In genomic region chr9:108837530-108837929, GRCh38 we compare ENCODE assay signal across 21 cellular contexts. TPM values are rescaled to one million over a fixed set of nuclear protein-coding genes. Genes with fewer than 3 reads are reported as not detected.
DNase-seq lines count a peak whose midpoint lies in the region; ATAC-seq and TF ChIP-seq lines count a peak whose summit lies in the region.
"Had no signal": no experiment of that assay in that cellular context is flagged by ENCODE, and none has a peak within 500 bp of the region (broad histone marks: within the 10 kb centered on the region; RNA-seq: fewer than 3 reads in every experiment).

No MANE protein-coding gene starts in this region.

- H3K9me3 Mint-ChIP-seq in MCF 10A (ENCODE audit: unreplicated experiment): no peaks in the 10 kb centered on the region
- H3K9me3 Mint-ChIP-seq in stimulated activated naive B cell treated with anti-CD40 and anti-IgM and Interleukin-4, amounts not matched to agents 10 μg/mL and 1 μg/mL and 100 μg/mL, for 72 hours: no peaks in the 10 kb centered on the region

- no peak for ATAC-seq in stimulated activated naive B cell treated with anti-CD40 and anti-IgM and Interleukin-4, amounts not matched to agents 10 μg/mL and 1 μg/mL and 100 μg/mL, for 72 hours (replicated peaks)
- ATAC-seq in GM19035 (IDR thresholded peaks at IDR 0.05; ENCODE audit: unreplicated experiment): no peak
- ATAC-seq in GM21737 (IDR thresholded peaks at IDR 0.05; ENCODE audit: unreplicated experiment): no peak

- H3K27ac ChIP-seq in breast epithelium (no peak overlapping the region), PC-9 (no peak overlapping the region)

- H2AFZ ChIP-seq in PC-9: no peak overlapping the region

- H3K27me3 ChIP-seq in breast epithelium: no peaks in the 10 kb centered on the region
- no peaks in the 10 kb centered on the region for H3K27me3 ChIP-seq in PC-9 (ENCODE audit: insufficient read depth, low read depth)

- CTCF ChIA-PET in MCF 10A (lab: Yijun Ruan, JAX) (interaction anchor here (0.8 to 2.2 kb wide), 3 partner anchors 13 to 76 kb away, joined by 3 to 15 read pairs (median 4); no protein-coding TSS in a partner anchor), PC-9 (lab: Charles Lee) (no interaction called here)

- H3K36me3 Mint-ChIP-seq in MCF 10A (ENCODE audit: insufficient read depth, unreplicated experiment): no peaks in the 10 kb centered on the region
- H3K36me3 Mint-ChIP-seq in stimulated activated naive B cell treated with anti-CD40 and anti-IgM and Interleukin-4, amounts not matched to agents 10 μg/mL and 1 μg/mL and 100 μg/mL, for 72 hours: peaks cover 3% of the 10 kb centered on the region in 2 donors
- H3K36me3 Mint-ChIP-seq: IgD-negative memory B cell had no signal

- no peak for TF ChIP-seq POLR2A in breast epithelium (IDR thresholded peaks at IDR 0.05)

- no peaks in the 10 kb centered on the region for H3K9me2 ChIP-seq in PC-9 (ENCODE audit: insufficient read depth)
- H3K9me2 ChIP-seq: SK-N-SH had no signal

- H3K4me3 Mint-ChIP-seq in MCF 10A (ENCODE audit: unreplicated experiment): no peak overlapping the region
- H3K4me3 Mint-ChIP-seq in stimulated activated naive B cell treated with anti-CD40 and anti-IgM and Interleukin-4, amounts not matched to agents 10 μg/mL and 1 μg/mL and 100 μg/mL, for 72 hours: no peak overlapping the region
- H3K4me3 Mint-ChIP-seq: IgD-negative memory B cell had no signal

- H3K4me3 ChIP-seq in breast epithelium (no peak overlapping the region), PC-9 (no peak overlapping the region), epithelial cell of esophagus (ENCODE audit: low read length) (no peak overlapping the region)

- DNase-seq in MCF 10A (ENCODE audit: unreplicated experiment): peak; percentile 80
- no peak for DNase-seq in breast epithelium (ENCODE audit: low spot score in 2 of 2)
- no peak for DNase-seq in PC-9
- peak; percentile 91 for DNase-seq in epithelial cell of esophagus (ENCODE audit: low read depth)
- DNase-seq in stimulated activated naive B cell treated with anti-CD40 and anti-IgM and Interleukin-4, amounts not matched to agents 10 μg/mL and 1 μg/mL and 100 μg/mL, for 72 hours: no peak
- no peak for DNase-seq in DMS114 treated with DMSO at 0.1 percent for 48 hours (lab: John Stamatoyannopoulos, UW; ENCODE audit: unreplicated experiment)
- DNase-seq: 8988T; GDM1; NCI-H1436; NCI-H2029 treated with DMSO at 0.1 percent for 48 hours; NK-92 treated with Interleukin-12 subunit alpha and Interleukin-12 subunit beta, amount 100 ng/mL, for 24 hours; OCI-M1; Right ventricle myocardium superior; SK-N-SH had no signal

- no peaks in the 10 kb centered on the region for H3K79me2 ChIP-seq in PC-9 (ENCODE audit: low read depth)

- no peaks in the 10 kb centered on the region for H3K27me3 Mint-ChIP-seq in MCF 10A (ENCODE audit: insufficient read depth, unreplicated experiment)
- no peaks in the 10 kb centered on the region for H3K27me3 Mint-ChIP-seq in stimulated activated naive B cell treated with anti-CD40 and anti-IgM and Interleukin-4, amounts not matched to agents 10 μg/mL and 1 μg/mL and 100 μg/mL, for 72 hours
- H3K27me3 Mint-ChIP-seq: IgD-negative memory B cell had no signal

- intact Hi-C loops in MCF 10A (cut with micrococcal nuclease) (no loop called here), breast epithelium (cut with DNase I; ENCODE audit: low total_unique reads) (no loop called here), PC-9 (cut with micrococcal nuclease; ENCODE audit: unreplicated experiment) (no loop called here)

- TF ChIP-seq CTCF in MCF 10A (IDR thresholded peaks at IDR 0.05; ENCODE audit: unreplicated experiment) (no peak), breast epithelium (IDR thresholded peaks at IDR 0.05) (no peak), PC-9 (conservative IDR thresholded peaks at IDR 0.05) (no peak), epithelial cell of esophagus (IDR thresholded peaks at IDR 0.05; ENCODE audit: insufficient read depth, low read depth, low read length, missing control alignments) (no peak)

- H3K9me3 ChIP-seq in breast epithelium (no peaks in the 10 kb centered on the region), PC-9 (ENCODE audit: insufficient read depth, low read depth) (no peaks in the 10 kb centered on the region; the same call in 1 of the 2 replicates)
- H3K9me3 ChIP-seq: Caco-2, SK-N-SH had no signal

- H3F3A ChIP-seq in PC-9 (ENCODE audit: insufficient read depth, low read depth): no peaks in the 10 kb centered on the region; the same call in 1 of the 2 replicates

- BruUV-seq in MCF 10A (replicated peaks; lab: Mats Ljungman, UMichigan) (TSS peak; percentile 92), PC-9 (replicated peaks; lab: Mats Ljungman, UMichigan) (no TSS peak)

- H3K4me1 ChIP-seq in breast epithelium (no peaks in the 10 kb centered on the region), PC-9 (replicated peaks; ENCODE audit: insufficient read depth) (peaks cover 19% of the 10 kb centered on the region)
- H3K4me1 ChIP-seq: Caco-2 had no signal

- H3K36me3 ChIP-seq in breast epithelium: no peaks in the 10 kb centered on the region
- H3K36me3 ChIP-seq in PC-9 (ENCODE audit: low read depth): no peaks in the 10 kb centered on the region

- no peaks in the 10 kb centered on the region for H4K20me1 ChIP-seq in PC-9 (ENCODE audit: insufficient read depth)

- peaks cover 29% of the 10 kb centered on the region for H3K4me1 Mint-ChIP-seq in MCF 10A (ENCODE audit: insufficient read depth, unreplicated experiment)
- H3K4me1 Mint-ChIP-seq in stimulated activated naive B cell treated with anti-CD40 and anti-IgM and Interleukin-4, amounts not matched to agents 10 μg/mL and 1 μg/mL and 100 μg/mL, for 72 hours: peaks cover 21 to 30% of the 10 kb centered on the region in 2 donors

- POLR2A ChIA-PET in MCF 10A (lab: Yijun Ruan, JAX): interaction anchor here (0.6 to 3.0 kb wide), 7 partner anchors 13 to 1431 kb away, joined by 3 to 15 read pairs (median 4); partner anchors contain the start of genes ABITRAM and ELP1
- POLR2A ChIA-PET in PC-9 (lab: Charles Lee; ENCODE audit: unreplicated experiment): no interaction called here

- H3K4me2 ChIP-seq in PC-9: peak overlapping the region; percentile 26; the same call in 1 of the 2 replicates
- H3K4me2 ChIP-seq: SK-N-SH had no signal

- peak overlapping the region; percentile 54 for H3K27ac Mint-ChIP-seq in MCF 10A (ENCODE audit: low read depth, unreplicated experiment)
- peak overlapping the region; percentile 2 for H3K27ac Mint-ChIP-seq in stimulated activated naive B cell treated with anti-CD40 and anti-IgM and Interleukin-4, amounts not matched to agents 10 μg/mL and 1 μg/mL and 100 μg/mL, for 72 hours
- H3K27ac Mint-ChIP-seq: IgD-negative memory B cell had no signal

RNA-seq across cellular contexts. Expression of gene ACTL7B, which starts 18.3 kb away (rescaled TPM):
- not detected in 2 replicates for total RNA-seq in MCF 10A (2022)
- total RNA-seq in breast epithelium: under 1 TPM in 1 of 3 donors, not detected in 2; 0.16 TPM
- total RNA-seq in PC-9 (2021): not detected in 2 replicates
- total RNA-seq: Caco-2, H1, HT-29, LHCN-M2, Right ventricle myocardium superior had no signal

RNA-seq across cellular contexts. Expression of gene ACTL7A, which starts 24.5 kb away (rescaled TPM):
- total RNA-seq in MCF 10A (2022): not detected in 2 replicates
- total RNA-seq in breast epithelium: not detected
- not detected in 2 replicates for total RNA-seq in PC-9 (2021)
- total RNA-seq: Caco-2, H1, HT-29, LHCN-M2, Right ventricle myocardium superior had no signal

Comparison
In these comparisons a context has a peak if more than half of its experiments do, and no peak if none do; other contexts are left out.
1. DNase-seq: peak in MCF 10A (single experiment) and epithelial cell of esophagus (single experiment); none in breast epithelium (0 of 2), PC-9 (0 of 2), stimulated activated naive B cell treated with anti-CD40 and anti-IgM and Interleukin-4, amounts not matched to agents 10 μg/mL and 1 μg/mL and 100 μg/mL, for 72 hours (single experiment) and DMS114 treated with DMSO at 0.1 percent for 48 hours (single experiment).